ENCODE assay signal across 2 cellular contexts in the genomic region with DNA sequence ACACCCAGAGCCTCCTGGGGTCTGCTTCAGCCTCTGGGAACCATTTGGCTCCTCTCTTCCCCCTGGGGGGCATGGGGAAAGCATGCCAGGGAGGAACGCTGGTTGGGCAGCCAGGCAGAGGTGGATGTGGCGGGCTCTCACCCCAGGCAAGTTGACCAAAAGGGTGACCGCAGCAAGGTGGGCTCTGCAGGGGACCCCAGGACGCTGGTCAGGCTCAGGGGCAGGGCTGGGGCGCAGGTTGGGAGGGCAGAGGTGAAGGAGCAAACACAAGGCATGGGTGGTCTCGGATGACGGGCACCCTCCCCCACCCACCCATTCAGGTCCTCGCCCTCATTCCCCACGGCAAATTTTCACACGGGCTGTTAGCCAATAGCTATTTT.
A peak's percentile ranks its signal among the peaks of the same experiment; 100 is the strongest.
TF ChIP-seq lines count a peak whose summit lies in the region.

No MANE protein-coding gene starts in this region.

TF ChIP-seq in HCT116, 20 proteins besides CTCF, POLR2A, EP300 and RAD21:
- TF ChIP-seq TCF7L2 (IDR thresholded peaks at IDR 0.05; ENCODE audit: borderline replicate concordance, extremely low read depth, insufficient read depth, insufficient read length) (no peak), CBX3 (IDR thresholded peaks at IDR 0.05; ENCODE audit: low read depth) (no peak), ZNF274 (IDR thresholded peaks at IDR 0.05; ENCODE audit: low read depth, low read length) (no peak), FOSL1 (IDR thresholded peaks at IDR 0.05; ENCODE audit: low read depth) (no peak), SRF (IDR thresholded peaks at IDR 0.05; ENCODE audit: low read depth) (no peak), SIN3A (IDR thresholded peaks at IDR 0.05; ENCODE audit: low read depth) (no peak), EGR1 (IDR thresholded peaks at IDR 0.05; ENCODE audit: low read depth) (no peak), ELF1 (IDR thresholded peaks at IDR 0.05; ENCODE audit: borderline replicate concordance, low read depth) (no peak), CEBPB (IDR thresholded peaks at IDR 0.05; ENCODE audit: low read depth) (no peak), ZFX (IDR thresholded peaks at IDR 0.05) (no peak), SP1 (IDR thresholded peaks at IDR 0.05; ENCODE audit: low read depth) (no peak), YY1 (IDR thresholded peaks at IDR 0.05; ENCODE audit: extremely low read depth, insufficient replicate concordance, low read depth, low read length) (no peak)
- TF ChIP-seq, protein P1, sequence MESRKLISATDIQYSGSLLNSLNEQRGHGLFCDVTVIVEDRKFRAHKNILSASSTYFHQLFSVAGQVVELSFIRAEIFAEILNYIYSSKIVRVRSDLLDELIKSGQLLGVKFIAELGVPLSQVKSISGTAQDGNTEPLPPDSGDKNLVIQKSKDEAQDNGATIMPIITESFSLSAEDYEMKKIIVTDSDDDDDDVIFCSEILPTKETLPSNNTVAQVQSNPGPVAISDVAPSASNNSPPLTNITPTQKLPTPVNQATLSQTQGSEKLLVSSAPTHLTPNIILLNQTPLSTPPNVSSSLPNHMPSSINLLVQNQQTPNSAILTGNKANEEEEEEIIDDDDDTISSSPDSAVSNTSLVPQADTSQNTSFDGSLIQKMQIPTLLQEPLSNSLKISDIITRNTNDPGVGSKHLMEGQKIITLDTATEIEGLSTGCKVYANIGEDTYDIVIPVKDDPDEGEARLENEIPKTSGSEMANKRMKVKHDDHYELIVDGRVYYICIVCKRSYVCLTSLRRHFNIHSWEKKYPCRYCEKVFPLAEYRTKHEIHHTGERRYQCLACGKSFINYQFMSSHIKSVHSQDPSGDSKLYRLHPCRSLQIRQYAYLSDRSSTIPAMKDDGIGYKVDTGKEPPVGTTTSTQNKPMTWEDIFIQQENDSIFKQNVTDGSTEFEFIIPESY (IDR thresholded peaks at IDR 0.05; ENCODE audit: extremely low read depth, insufficient replicate concordance, low read length): no peak
- TF ChIP-seq, protein P2, sequence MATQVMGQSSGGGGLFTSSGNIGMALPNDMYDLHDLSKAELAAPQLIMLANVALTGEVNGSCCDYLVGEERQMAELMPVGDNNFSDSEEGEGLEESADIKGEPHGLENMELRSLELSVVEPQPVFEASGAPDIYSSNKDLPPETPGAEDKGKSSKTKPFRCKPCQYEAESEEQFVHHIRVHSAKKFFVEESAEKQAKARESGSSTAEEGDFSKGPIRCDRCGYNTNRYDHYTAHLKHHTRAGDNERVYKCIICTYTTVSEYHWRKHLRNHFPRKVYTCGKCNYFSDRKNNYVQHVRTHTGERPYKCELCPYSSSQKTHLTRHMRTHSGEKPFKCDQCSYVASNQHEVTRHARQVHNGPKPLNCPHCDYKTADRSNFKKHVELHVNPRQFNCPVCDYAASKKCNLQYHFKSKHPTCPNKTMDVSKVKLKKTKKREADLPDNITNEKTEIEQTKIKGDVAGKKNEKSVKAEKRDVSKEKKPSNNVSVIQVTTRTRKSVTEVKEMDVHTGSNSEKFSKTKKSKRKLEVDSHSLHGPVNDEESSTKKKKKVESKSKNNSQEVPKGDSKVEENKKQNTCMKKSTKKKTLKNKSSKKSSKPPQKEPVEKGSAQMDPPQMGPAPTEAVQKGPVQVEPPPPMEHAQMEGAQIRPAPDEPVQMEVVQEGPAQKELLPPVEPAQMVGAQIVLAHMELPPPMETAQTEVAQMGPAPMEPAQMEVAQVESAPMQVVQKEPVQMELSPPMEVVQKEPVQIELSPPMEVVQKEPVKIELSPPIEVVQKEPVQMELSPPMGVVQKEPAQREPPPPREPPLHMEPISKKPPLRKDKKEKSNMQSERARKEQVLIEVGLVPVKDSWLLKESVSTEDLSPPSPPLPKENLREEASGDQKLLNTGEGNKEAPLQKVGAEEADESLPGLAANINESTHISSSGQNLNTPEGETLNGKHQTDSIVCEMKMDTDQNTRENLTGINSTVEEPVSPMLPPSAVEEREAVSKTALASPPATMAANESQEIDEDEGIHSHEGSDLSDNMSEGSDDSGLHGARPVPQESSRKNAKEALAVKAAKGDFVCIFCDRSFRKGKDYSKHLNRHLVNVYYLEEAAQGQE (IDR thresholded peaks at IDR 0.05; ENCODE audit: low read depth): no peak
- TF ChIP-seq, protein P3, sequence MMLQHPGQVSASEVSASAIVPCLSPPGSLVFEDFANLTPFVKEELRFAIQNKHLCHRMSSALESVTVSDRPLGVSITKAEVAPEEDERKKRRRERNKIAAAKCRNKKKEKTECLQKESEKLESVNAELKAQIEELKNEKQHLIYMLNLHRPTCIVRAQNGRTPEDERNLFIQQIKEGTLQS (IDR thresholded peaks at IDR 0.05): no peak
- TF ChIP-seq, protein P4, sequence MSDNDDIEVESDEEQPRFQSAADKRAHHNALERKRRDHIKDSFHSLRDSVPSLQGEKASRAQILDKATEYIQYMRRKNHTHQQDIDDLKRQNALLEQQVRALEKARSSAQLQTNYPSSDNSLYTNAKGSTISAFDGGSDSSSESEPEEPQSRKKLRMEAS (IDR thresholded peaks at IDR 0.05): no peak
TF ChIP-seq in HCT116: peak in this region for 0.

TF ChIP-seq in HepG2, 621 proteins besides CTCF, POLR2A, EP300 and RAD21:
- TF ChIP-seq SIX1 (CRISPR knock-in tag; IDR thresholded peaks at IDR 0.05; ENCODE audit: borderline replicate concordance) (no peak), ZNF75D (CRISPR knock-in tag; IDR thresholded peaks at IDR 0.05; ENCODE audit: borderline replicate concordance) (0 out of 2 replicates have a peak, but pooled peaks have one; percentile 17)
- TF ChIP-seq, protein P5, sequence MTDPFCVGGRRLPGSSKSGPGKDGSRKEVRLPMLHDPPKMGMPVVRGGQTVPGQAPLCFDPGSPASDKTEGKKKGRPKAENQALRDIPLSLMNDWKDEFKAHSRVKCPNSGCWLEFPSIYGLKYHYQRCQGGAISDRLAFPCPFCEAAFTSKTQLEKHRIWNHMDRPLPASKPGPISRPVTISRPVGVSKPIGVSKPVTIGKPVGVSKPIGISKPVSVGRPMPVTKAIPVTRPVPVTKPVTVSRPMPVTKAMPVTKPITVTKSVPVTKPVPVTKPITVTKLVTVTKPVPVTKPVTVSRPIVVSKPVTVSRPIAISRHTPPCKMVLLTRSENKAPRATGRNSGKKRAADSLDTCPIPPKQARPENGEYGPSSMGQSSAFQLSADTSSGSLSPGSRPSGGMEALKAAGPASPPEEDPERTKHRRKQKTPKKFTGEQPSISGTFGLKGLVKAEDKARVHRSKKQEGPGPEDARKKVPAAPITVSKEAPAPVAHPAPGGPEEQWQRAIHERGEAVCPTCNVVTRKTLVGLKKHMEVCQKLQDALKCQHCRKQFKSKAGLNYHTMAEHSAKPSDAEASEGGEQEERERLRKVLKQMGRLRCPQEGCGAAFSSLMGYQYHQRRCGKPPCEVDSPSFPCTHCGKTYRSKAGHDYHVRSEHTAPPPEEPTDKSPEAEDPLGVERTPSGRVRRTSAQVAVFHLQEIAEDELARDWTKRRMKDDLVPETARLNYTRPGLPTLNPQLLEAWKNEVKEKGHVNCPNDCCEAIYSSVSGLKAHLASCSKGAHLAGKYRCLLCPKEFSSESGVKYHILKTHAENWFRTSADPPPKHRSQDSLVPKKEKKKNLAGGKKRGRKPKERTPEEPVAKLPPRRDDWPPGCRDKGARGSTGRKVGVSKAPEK (CRISPR knock-in tag; IDR thresholded peaks at IDR 0.05; ENCODE audit: borderline replicate concordance): no peak
